In genomic region chr5:1801061-1801953, GRCh38 we compare ENCODE assay signal across 8 cellular contexts. TPM values are rescaled to one million over a fixed set of nuclear protein-coding genes. Genes with fewer than 3 reads are reported as not detected.
DNase-seq lines count a peak whose midpoint lies in the region; ATAC-seq and TF ChIP-seq lines count a peak whose summit lies in the region.

Gene NDUFS6 (plus strand): TSS chr5:1801407. CDS start chr5:1801418, 11 bp downstream.

- WGBS in hepatocyte (ENCODE audit: low lambda C conversion rate, missing lambda C conversion rate), result under 1% methylated on average over 66 of the region's 77 CpGs

- intact Hi-C loops in T-helper 2 cell treated with Interferon-gamma antibody and Interleukin-4, amounts not matched to agents 100 ng/mL and 5 ng/mL, for 36 hours (cut with micrococcal nuclease), result loop anchor here (1.0 kb wide), 1 partner anchor 9 kb away; no protein-coding TSS in a partner anchor

- H4K20me1 ChIP-seq in hepatocyte (ENCODE audit: insufficient read depth, poor library complexity, severe bottlenecking), result no peaks in the 10 kb centered on the region

- H3K27me3 ChIP-seq in hepatocyte, result no peaks in the 10 kb centered on the region

- in situ Hi-C loops in GM13977 (cut with MboI; ENCODE audit: low pct_unique_long_range_greater_than_20kb, low sequenced_read_pairs, unreplicated experiment), result no loop called here
- in situ Hi-C loops in astrocyte of the cerebellum (cut with HindIII; ENCODE audit: low sequenced_read_pairs), result no loop called here

- DNase-seq in GM13977 (ENCODE audit: low spot score) (peak; percentile 89), NCI-H146 (lab: John Stamatoyannopoulos, UW) (peak; percentile 79), astrocyte of the cerebellum (ENCODE audit: low read depth) (no peak), hepatocyte (ENCODE audit: low spot score) (peak; percentile 85), retina (peak; percentile 91), OCI-M2 (lab: John Stamatoyannopoulos, UW; ENCODE audit: unreplicated experiment) (no peak)

- no peaks in the 10 kb centered on the region for H3K9me2 ChIP-seq in hepatocyte (replicated peaks; ENCODE audit: insufficient read depth)

- H3K79me2 ChIP-seq in hepatocyte, result peaks cover 55% of the 10 kb centered on the region

- H3K9me3 ChIP-seq in hepatocyte (ENCODE audit: low read depth), result no peaks in the 10 kb centered on the region

- peaks cover 14% of the 10 kb centered on the region for H3K4me1 ChIP-seq in hepatocyte (ENCODE audit: insufficient read depth)

- peak within 1 kb of the TSS; percentile 64 for H2AFZ ChIP-seq in hepatocyte

- H3K27ac ChIP-seq in hepatocyte, result peak within 1 kb of the TSS; percentile 83

- peak; percentile 56 for ATAC-seq in HG02763 (IDR thresholded peaks at IDR 0.05; ENCODE audit: unreplicated experiment)

- TF ChIP-seq CTCF in GM13977 (IDR thresholded peaks at IDR 0.05; ENCODE audit: extremely low read depth, insufficient read depth, missing control alignments) (no peak), astrocyte of the cerebellum (IDR thresholded peaks at IDR 0.05; ENCODE audit: low read depth, low read length, missing control alignments) (no peak), hepatocyte (IDR thresholded peaks at IDR 0.05; ENCODE audit: poor library complexity) (no peak)

- H3K4me2 ChIP-seq in hepatocyte, result peak within 1 kb of the TSS; percentile 96

- H3K36me3 ChIP-seq in hepatocyte (replicated peaks; ENCODE audit: insufficient read depth, low read depth), result no peaks in the 10 kb centered on the region

- H3K4me3 ChIP-seq in astrocyte of the cerebellum (ENCODE audit: low read depth, low read length) (peak within 1 kb of the TSS; percentile 91), hepatocyte (peak within 1 kb of the TSS; percentile 92)

RNA-seq across cellular contexts. Expression of gene NDUFS6, which starts in this region (rescaled TPM):
- total RNA-seq in T-helper 2 cell treated with Interferon-gamma antibody and Interleukin-4, amounts not matched to agents 100 ng/mL and 5 ng/mL, for 36 hours, result 35.3 and 39.2 TPM in 2 replicates
- 29.3 and 33.4 TPM in 2 replicates for total RNA-seq in hepatocyte
- polyA plus RNA-seq in hepatocyte, result 103 and 108 TPM in 2 replicates

Comparison
In these comparisons a context has a peak if more than half of its experiments do, and no peak if none do; other contexts are left out.
1. DNase-seq: peak in GM13977 (single experiment), NCI-H146 (single experiment), hepatocyte (single experiment) and retina (single experiment); none in astrocyte of the cerebellum (single experiment) and OCI-M2 (single experiment).